Comparison of ENCODE assay signal across 18 cellular contexts in the genomic region with DNA sequence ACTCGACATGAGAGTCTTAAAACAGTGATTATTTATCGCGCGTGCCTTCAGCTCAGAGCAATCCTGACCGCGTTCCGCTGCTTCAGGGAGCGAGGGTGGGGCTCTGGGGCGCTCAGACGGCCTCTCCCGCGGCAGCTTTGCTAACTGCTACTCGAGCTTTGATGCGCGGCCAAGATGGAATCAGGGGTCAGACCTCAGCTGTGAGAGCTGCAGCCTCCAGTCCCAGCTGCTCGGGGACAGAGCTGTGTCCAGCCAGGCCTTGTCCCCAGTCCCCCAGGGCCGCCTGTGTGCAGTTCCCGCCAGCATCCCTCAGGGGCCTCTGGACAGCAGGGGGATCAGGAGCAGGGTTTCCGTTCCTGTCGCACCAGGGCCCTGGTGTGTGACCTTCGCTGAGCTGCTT.
"Had no signal": no experiment of that assay in that cellular context is flagged by ENCODE, and none has a peak within 500 bp of the region (broad histone marks: within the 10 kb centered on the region; RNA-seq: fewer than 3 reads in every experiment).

No MANE protein-coding gene starts in this region.

- H3K36me3 Mint-ChIP-seq: activated naive CD8-positive, alpha-beta T cell treated with anti-CD3 and anti-CD28 coated beads, Interleukin-2, amount 10 ng/mL, durations not matched to agents 7 days and 5 days; immature natural killer cell; natural killer cell had no signal

- H3K4me1 ChIP-seq: ascending aorta, colonic mucosa, gastrocnemius medialis, uterus had no signal

- H3K9me3 Mint-ChIP-seq: activated CD4-positive, alpha-beta memory T cell treated with anti-CD3 and anti-CD28 coated beads, Interleukin-2, amount 10 ng/mL, durations not matched to agents 7 days and 5 days; activated naive CD8-positive, alpha-beta T cell treated with anti-CD3 and anti-CD28 coated beads, Interleukin-2, amount 10 ng/mL, durations not matched to agents 7 days and 5 days; activated T-cell treated with anti-CD3 and anti-CD28 coated beads, Interleukin-2, amount 50 U/mL, for 72 hours; immature natural killer cell; natural killer cell; stimulated activated naive CD8-positive, alpha-beta T cell treated with anti-CD3 and anti-CD28 coated beads, Interleukin-15, Interleukin-2, amounts not matched to agents 100 ng/mL and 50 ng/mL, for 24 hours had no signal

- H3K27me3 ChIP-seq: ascending aorta, colonic mucosa, uterus had no signal

- ATAC-seq: activated CD4-positive, alpha-beta T cell treated with anti-CD3 and anti-CD28 coated beads for 36 hours; activated T-cell treated with anti-CD3 and anti-CD28 coated beads, Interleukin-2, amount 50 U/mL, for 72 hours; gastrocnemius medialis; left cardiac atrium; mucosa of descending colon; natural killer cell had no signal

- H3K27ac ChIP-seq: ascending aorta, colonic mucosa, gastrocnemius medialis, uterus, VCaP had no signal

- H3K4me1 Mint-ChIP-seq: activated CD4-positive, alpha-beta memory T cell treated with anti-CD3 and anti-CD28 coated beads, Interleukin-2, amount 10 ng/mL, durations not matched to agents 7 days and 5 days; activated CD4-positive, alpha-beta T cell treated with anti-CD3 and anti-CD28 coated beads for 36 hours; activated naive CD8-positive, alpha-beta T cell treated with anti-CD3 and anti-CD28 coated beads, Interleukin-2, amount 10 ng/mL, durations not matched to agents 7 days and 5 days; immature natural killer cell; natural killer cell had no signal

- H3K27ac Mint-ChIP-seq: activated CD4-positive, alpha-beta memory T cell treated with anti-CD3 and anti-CD28 coated beads, Interleukin-2, amount 10 ng/mL, durations not matched to agents 7 days and 5 days; activated CD4-positive, alpha-beta T cell treated with anti-CD3 and anti-CD28 coated beads for 36 hours; activated naive CD8-positive, alpha-beta T cell treated with anti-CD3 and anti-CD28 coated beads, Interleukin-2, amount 10 ng/mL, durations not matched to agents 7 days and 5 days; activated T-cell treated with anti-CD3 and anti-CD28 coated beads, Interleukin-2, amount 50 U/mL, for 72 hours; immature natural killer cell; natural killer cell; stimulated activated naive CD8-positive, alpha-beta T cell treated with anti-CD3 and anti-CD28 coated beads, Interleukin-15, Interleukin-2, amounts not matched to agents 100 ng/mL and 50 ng/mL, for 24 hours had no signal

- H3K4me3 ChIP-seq: ascending aorta, colonic mucosa, gastrocnemius medialis, mucosa of descending colon, uterus had no signal

- DNase-seq: activated CD4-positive, alpha-beta memory T cell treated with anti-CD3 and anti-CD28 coated beads, Interleukin-2, amount 10 ng/mL, durations not matched to agents 7 days and 5 days; activated CD4-positive, alpha-beta T cell treated with anti-CD3 and anti-CD28 coated beads for 36 hours; activated naive CD8-positive, alpha-beta T cell treated with anti-CD3 and anti-CD28 coated beads, Interleukin-2, amount 10 ng/mL, durations not matched to agents 7 days and 5 days; activated T-cell treated with anti-CD3 and anti-CD28 coated beads, Interleukin-2, amount 50 U/mL, for 72 hours; colonic mucosa; effector CD4-positive, alpha-beta T cell; gastrocnemius medialis; immature natural killer cell; left cardiac atrium; mucosa of descending colon; natural killer cell; stimulated activated CD4-positive, alpha-beta T cell treated with anti-CD3 and anti-CD28 coated beads, Interleukin-4, amount 100 ng/mL, for 1 hour; stimulated activated CD8-positive, alpha-beta memory T cell treated with anti-CD3 and anti-CD28 coated beads, Interleukin-4, amount 100 ng/mL, for 48 hours; T1000 had no signal

- H3K9me3 ChIP-seq: ascending aorta, colonic mucosa, gastrocnemius medialis, mucosa of descending colon, uterus had no signal

- H3K4me3 Mint-ChIP-seq: activated CD4-positive, alpha-beta memory T cell treated with anti-CD3 and anti-CD28 coated beads, Interleukin-2, amount 10 ng/mL, durations not matched to agents 7 days and 5 days; activated CD4-positive, alpha-beta T cell treated with anti-CD3 and anti-CD28 coated beads for 36 hours; activated naive CD8-positive, alpha-beta T cell treated with anti-CD3 and anti-CD28 coated beads, Interleukin-2, amount 10 ng/mL, durations not matched to agents 7 days and 5 days; activated T-cell treated with anti-CD3 and anti-CD28 coated beads, Interleukin-2, amount 50 U/mL, for 72 hours; immature natural killer cell; natural killer cell; stimulated activated naive CD8-positive, alpha-beta T cell treated with anti-CD3 and anti-CD28 coated beads, Interleukin-15, Interleukin-2, amounts not matched to agents 100 ng/mL and 50 ng/mL, for 24 hours had no signal

- H3K36me3 ChIP-seq: ascending aorta, colonic mucosa, gastrocnemius medialis, uterus had no signal
